In the genomic region with DNA sequence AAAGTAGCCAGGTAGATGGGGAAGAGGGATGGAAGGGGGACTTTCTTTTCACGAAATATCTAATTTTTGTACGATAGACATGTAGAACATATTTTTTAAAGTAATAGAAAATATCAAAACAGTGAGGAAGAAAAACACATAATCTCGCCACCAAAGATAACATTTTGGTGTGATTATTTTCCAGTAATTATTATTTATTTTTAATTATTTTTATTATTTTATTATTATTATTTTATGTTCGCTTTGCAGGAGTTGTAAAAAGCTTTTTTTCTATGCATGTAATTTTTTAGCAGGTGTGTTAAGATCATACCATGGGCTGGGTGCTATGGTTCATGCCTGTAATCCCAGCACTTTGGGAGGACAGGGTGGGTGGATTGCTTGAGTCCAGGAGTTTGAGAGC, we compare ENCODE assay signal across 35 cellular contexts.
"Had no signal": no experiment of that assay in that cellular context is flagged by ENCODE, and none has a peak within 500 bp of the region (broad histone marks: within the 10 kb centered on the region; RNA-seq: fewer than 3 reads in every experiment).

No MANE protein-coding gene starts in this region.

- DNase-seq: Karpas-422, Kasumi-1, KBM-7, KG1, MG63, MM.1S, MV-4-11, NCI-H1048, NCI-H1092, NCI-H1092 treated with DMSO at 0.1 percent for 48 hours, NCI-H1105, NCI-H1105 treated with DMSO at 0.1 percent for 48 hours, NCI-H1417, NCI-H1417 treated with DMSO at 0.1 percent for 48 hours, NCI-H1436, NCI-H1436 treated with DMSO at 0.1 percent for 48 hours, NCI-H146, NCI-H1694, NCI-H1694 treated with DMSO at 0.1 percent for 48 hours, NCI-H187, NCI-H187 treated with DMSO at 0.1 percent for 48 hours, NCI-H1930, NCI-H2029, NCI-H2029 treated with DMSO at 0.1 percent for 48 hours, NCI-H2081, NCI-H2081 treated with DMSO at 0.1 percent for 48 hours, NCI-H2107, NCI-H2171, NCI-H2171 treated with DMSO at 0.1 percent for 48 hours, NCI-H2227 treated with DMSO at 0.1 percent for 48 hours, NCI-H226, NCI-H345, NCI-H446, NCI-H446 treated with DMSO at 0.1 percent for 48 hours had no signal

- H3K9me3 ChIP-seq: MG63 had no signal

- H3K36me3 ChIP-seq: MG63 had no signal

- H3K27ac ChIP-seq: KMS-11 had no signal

- H3K4me3 ChIP-seq: MG63 had no signal
